Comparison of ENCODE assay signal across 25 cellular contexts in the genomic region with DNA sequence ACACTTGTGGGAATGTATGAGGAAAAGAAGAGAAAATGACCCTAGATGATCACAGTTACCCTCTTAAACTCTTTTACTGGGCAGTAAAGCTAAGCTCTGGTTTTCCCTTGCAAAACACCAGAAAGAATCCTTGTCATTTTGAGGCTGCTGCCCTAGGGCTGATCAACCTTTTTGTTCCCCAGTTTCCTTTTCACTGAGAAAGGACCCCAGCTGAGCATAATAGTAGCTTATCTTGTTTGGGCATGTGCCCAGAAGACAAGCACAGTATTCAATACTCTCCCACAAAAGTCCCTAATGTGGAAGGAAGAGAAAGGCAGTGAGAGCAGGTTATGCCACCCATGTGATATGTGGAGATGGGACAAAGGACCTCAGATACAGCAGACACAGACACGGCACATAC.
"Had no signal": no experiment of that assay in that cellular context is flagged by ENCODE, and none has a peak within 500 bp of the region (broad histone marks: within the 10 kb centered on the region; RNA-seq: fewer than 3 reads in every experiment).

No MANE protein-coding gene starts in this region.

- H3K4me3 Mint-ChIP-seq: activated CD4-positive, alpha-beta memory T cell treated with anti-CD3 and anti-CD28 coated beads, Interleukin-2, amount 10 ng/mL, durations not matched to agents 7 days and 5 days; activated CD4-positive, alpha-beta T cell treated with anti-CD3 and anti-CD28 coated beads, Interleukin-2, amount 10 ng/mL, durations not matched to agents 24 days and 14 days; activated CD8-positive, alpha-beta memory T cell treated with anti-CD3 and anti-CD28 coated beads, Interleukin-2, amount 10 ng/mL, durations not matched to agents 7 days and 5 days; activated naive CD8-positive, alpha-beta T cell treated with anti-CD3 and anti-CD28 coated beads, Interleukin-2, amount 50 U/mL, for 24 hours; endodermal cell; natural killer cell had no signal

- DNase-seq: activated CD4-positive, alpha-beta memory T cell treated with anti-CD3 and anti-CD28 coated beads, Interleukin-2, amount 10 ng/mL, durations not matched to agents 7 days and 5 days; activated CD4-positive, alpha-beta T cell treated with anti-CD3 and anti-CD28 coated beads, Interleukin-2, amount 10 ng/mL, durations not matched to agents 24 days and 14 days; activated CD8-positive, alpha-beta memory T cell treated with anti-CD3 and anti-CD28 coated beads, Interleukin-2, amount 10 ng/mL, durations not matched to agents 7 days and 5 days; activated effector memory CD4-positive, alpha-beta T cell treated with anti-CD3 and anti-CD28 coated beads, Interleukin-2, amount 50 U/mL, for 16 hours; activated naive CD4-positive, alpha-beta T cell treated with anti-CD3 and anti-CD28 coated beads, Interleukin-2, amount 50 U/mL, for 16 hours; activated naive CD8-positive, alpha-beta T cell treated with anti-CD3 and anti-CD28 coated beads, Interleukin-2, amount 50 U/mL, for 24 hours; activated T-cell treated with anti-CD3 and anti-CD28 coated beads for 4 hours; body of pancreas; cortex of kidney; endodermal cell; esophagus squamous epithelium; head of caudate nucleus; hypothalamus; islet precursor cell; left cardiac atrium; midbrain; natural killer cell; retina; stimulated activated CD4-positive, alpha-beta T cell treated with anti-CD3 and anti-CD28 coated beads, Interleukin-4, amount 100 ng/mL, for 1 hour; stimulated activated naive CD4-positive, alpha-beta T cell treated with Interleukin-2 at 50 U/mL for 16 hours; upper lobe of left lung had no signal

- H3K4me1 Mint-ChIP-seq: activated CD4-positive, alpha-beta memory T cell treated with anti-CD3 and anti-CD28 coated beads, Interleukin-2, amount 10 ng/mL, durations not matched to agents 7 days and 5 days; activated CD4-positive, alpha-beta T cell treated with anti-CD3 and anti-CD28 coated beads, Interleukin-2, amount 10 ng/mL, durations not matched to agents 24 days and 14 days; activated CD8-positive, alpha-beta memory T cell treated with anti-CD3 and anti-CD28 coated beads, Interleukin-2, amount 10 ng/mL, durations not matched to agents 7 days and 5 days; activated naive CD8-positive, alpha-beta T cell treated with anti-CD3 and anti-CD28 coated beads, Interleukin-2, amount 50 U/mL, for 24 hours; natural killer cell had no signal

- H3K36me3 Mint-ChIP-seq: activated CD8-positive, alpha-beta memory T cell treated with anti-CD3 and anti-CD28 coated beads, Interleukin-2, amount 10 ng/mL, durations not matched to agents 7 days and 5 days; natural killer cell had no signal

- H3K9me3 Mint-ChIP-seq: activated CD4-positive, alpha-beta memory T cell treated with anti-CD3 and anti-CD28 coated beads, Interleukin-2, amount 10 ng/mL, durations not matched to agents 7 days and 5 days; activated CD4-positive, alpha-beta T cell treated with anti-CD3 and anti-CD28 coated beads, Interleukin-2, amount 10 ng/mL, durations not matched to agents 24 days and 14 days; activated naive CD8-positive, alpha-beta T cell treated with anti-CD3 and anti-CD28 coated beads, Interleukin-2, amount 50 U/mL, for 24 hours; endodermal cell; natural killer cell had no signal

- H3K36me3 ChIP-seq: cardiac muscle cell, esophagus squamous epithelium, gastroesophageal sphincter, upper lobe of left lung had no signal

- H3K27me3 ChIP-seq: body of pancreas, cardiac muscle cell, esophagus squamous epithelium, gastroesophageal sphincter, upper lobe of left lung had no signal

- H3K9me3 ChIP-seq: body of pancreas, esophagus squamous epithelium, gastroesophageal sphincter, upper lobe of left lung had no signal

- H3K4me3 ChIP-seq: body of pancreas, cardiac muscle cell, esophagus squamous epithelium, gastroesophageal sphincter, upper lobe of left lung had no signal

- ATAC-seq: activated CD4-positive, CD25-positive, alpha-beta regulatory T cell treated with anti-CD3 and anti-CD28 coated beads, Interleukin-2, amount 50 U/mL, for 24 hours; activated CD8-positive, alpha-beta memory T cell treated with anti-CD3 and anti-CD28 coated beads, Interleukin-2, amount 10 ng/mL, durations not matched to agents 7 days and 5 days; activated naive CD8-positive, alpha-beta T cell treated with anti-CD3 and anti-CD28 coated beads, Interleukin-2, amount 50 U/mL, for 24 hours; body of pancreas; gastroesophageal sphincter; left cardiac atrium; natural killer cell had no signal

- H3K4me1 ChIP-seq: body of pancreas, esophagus squamous epithelium, gastroesophageal sphincter, upper lobe of left lung had no signal

- H3K27ac ChIP-seq: cardiac muscle cell, esophagus squamous epithelium, gastroesophageal sphincter, upper lobe of left lung had no signal

- H3K27me3 Mint-ChIP-seq: activated CD4-positive, alpha-beta memory T cell treated with anti-CD3 and anti-CD28 coated beads, Interleukin-2, amount 10 ng/mL, durations not matched to agents 7 days and 5 days; activated CD4-positive, alpha-beta T cell treated with anti-CD3 and anti-CD28 coated beads, Interleukin-2, amount 10 ng/mL, durations not matched to agents 24 days and 14 days; activated CD8-positive, alpha-beta memory T cell treated with anti-CD3 and anti-CD28 coated beads, Interleukin-2, amount 10 ng/mL, durations not matched to agents 7 days and 5 days; activated naive CD8-positive, alpha-beta T cell treated with anti-CD3 and anti-CD28 coated beads, Interleukin-2, amount 50 U/mL, for 24 hours had no signal

- H3K27ac Mint-ChIP-seq: activated CD4-positive, alpha-beta memory T cell treated with anti-CD3 and anti-CD28 coated beads, Interleukin-2, amount 10 ng/mL, durations not matched to agents 7 days and 5 days; activated CD4-positive, alpha-beta T cell treated with anti-CD3 and anti-CD28 coated beads, Interleukin-2, amount 10 ng/mL, durations not matched to agents 24 days and 14 days; activated CD8-positive, alpha-beta memory T cell treated with anti-CD3 and anti-CD28 coated beads, Interleukin-2, amount 10 ng/mL, durations not matched to agents 7 days and 5 days; activated naive CD8-positive, alpha-beta T cell treated with anti-CD3 and anti-CD28 coated beads, Interleukin-2, amount 50 U/mL, for 24 hours; endodermal cell; natural killer cell; progenitor cell of endocrine pancreas had no signal
